8 cellular contexts compared by ENCODE assay signal in the genomic region with DNA sequence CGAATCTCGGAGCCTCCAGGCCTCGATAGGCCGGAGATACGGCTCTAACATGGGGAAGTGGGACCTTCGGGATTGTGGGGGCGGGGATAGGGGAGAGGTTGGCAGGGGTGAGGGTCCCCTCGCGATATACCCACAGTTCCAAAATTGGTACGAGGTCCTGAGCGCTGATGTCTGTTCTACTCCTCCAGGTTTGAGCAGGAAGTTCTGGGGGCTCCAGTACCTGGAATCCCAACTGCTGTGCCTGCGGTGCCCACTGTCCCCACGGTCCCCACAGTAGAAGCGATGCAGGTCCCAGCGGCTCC. TPM values are rescaled to one million over a fixed set of nuclear protein-coding genes. Genes with fewer than 3 reads are reported as not detected.
DNase-seq lines count a peak whose midpoint lies in the region; ATAC-seq lines count a peak whose summit lies in the region.

No MANE protein-coding gene starts in this region.

- no peak for DNase-seq in caudate nucleus (lab: John Stamatoyannopoulos, UW)
- no peak for DNase-seq in naive thymus-derived CD4-positive, alpha-beta T cell
- DNase-seq in pons (ENCODE audit: low spot score), result no peak
- DNase-seq in stimulated activated CD4-positive, alpha-beta T cell treated with anti-CD3 and anti-CD28 coated beads, Interleukin-2, amount 100 ng/mL, for 48 hours, result no peak
- no peak for DNase-seq in globus pallidus (ENCODE audit: low spot score)
- no peak for DNase-seq in ureter (ENCODE audit: low spot score)

- POLR2A ChIA-PET in naive thymus-derived CD4-positive, alpha-beta T cell (lab: Charles Lee), result interaction anchor here (0.6 to 1.7 kb wide), 6 partner anchors 9 to 272 kb away, joined by 3 to 7 read pairs (median 4); a partner anchor contains a TSS

- peaks cover 12 to 35% (median 25%) of the 10 kb centered on the region in 7 donors for H3K4me1 Mint-ChIP-seq in naive thymus-derived CD4-positive, alpha-beta T cell

- peaks cover 22% of the 10 kb centered on the region for H3K4me1 ChIP-seq in BLaER1
- H3K4me1 ChIP-seq in naive thymus-derived CD4-positive, alpha-beta T cell (ENCODE audit: control insufficient read depth in 2 of 2, insufficient read depth in 2 of 2, low read length in 2 of 2), result peaks cover 6 to 15% of the 10 kb centered on the region in 2 donors

- peak; percentile 3 for ATAC-seq in HG03457 (IDR thresholded peaks at IDR 0.05; ENCODE audit: unreplicated experiment)
- ATAC-seq in naive thymus-derived CD4-positive, alpha-beta T cell, result no peak

- H3K27ac Mint-ChIP-seq in naive thymus-derived CD4-positive, alpha-beta T cell, result peak overlapping the region; percentile 92 to 100 (median 99)

- peaks cover 44% of the 10 kb centered on the region for H3K36me3 ChIP-seq in BLaER1
- peaks cover 15 to 46% (median 22%) of the 10 kb centered on the region in 3 experiments for H3K36me3 ChIP-seq in naive thymus-derived CD4-positive, alpha-beta T cell (ENCODE audit: control insufficient read depth in 2 of 3, insufficient read depth in 3 of 3, low read length in 3 of 3)

- no peaks in the 10 kb centered on the region; the same call in 1 of the 2 replicates for H4K20me1 ChIP-seq in BLaER1

- H3K9ac ChIP-seq in BLaER1, result peak overlapping the region; percentile 91

- H3K4me3 Mint-ChIP-seq in naive thymus-derived CD4-positive, alpha-beta T cell, result peak overlapping the region; percentile 91 to 100 (median 98)

- CTCF ChIA-PET in naive thymus-derived CD4-positive, alpha-beta T cell (lab: Charles Lee), result no interaction called here

- H3K36me3 Mint-ChIP-seq in naive thymus-derived CD4-positive, alpha-beta T cell, result peaks cover 14 to 34% (median 18%) of the 10 kb centered on the region in 5 donors

- peak overlapping the region; percentile 99 for H3K4me2 ChIP-seq in BLaER1

- no peaks in the 10 kb centered on the region for H3K27me3 ChIP-seq in BLaER1
- H3K27me3 ChIP-seq in naive thymus-derived CD4-positive, alpha-beta T cell (ENCODE audit: control insufficient read depth in 2 of 2, insufficient read depth in 2 of 2, low read length in 2 of 2), result no peaks in the 10 kb centered on the region

- H3K4me3 ChIP-seq in BLaER1, result peak overlapping the region; percentile 97
- peak overlapping the region; percentile 89 for H3K4me3 ChIP-seq in naive thymus-derived CD4-positive, alpha-beta T cell (ENCODE audit: low read length)

- H3K9me3 Mint-ChIP-seq in naive thymus-derived CD4-positive, alpha-beta T cell, result peaks cover 0 to 3% (median 0%) of the 10 kb centered on the region in 11 donors

- intact Hi-C loops in naive thymus-derived CD4-positive, alpha-beta T cell (cut with micrococcal nuclease), result loop anchor here (2.0 to 5.0 kb wide), 2 partner anchors 88 to 488 kb away; a partner anchor contains a TSS

- peak overlapping the region; percentile 84 for H3K27ac ChIP-seq in BLaER1
- H3K27ac ChIP-seq in caudate nucleus (ENCODE audit: low read depth, low read length), result peak overlapping the region; percentile 71
- peak overlapping the region; percentile 89 for H3K27ac ChIP-seq in naive thymus-derived CD4-positive, alpha-beta T cell (ENCODE audit: low read depth, low read length)

- no peaks in the 10 kb centered on the region for H3K27me3 Mint-ChIP-seq in naive thymus-derived CD4-positive, alpha-beta T cell

- no peaks in the 10 kb centered on the region for H3K9me3 ChIP-seq in BLaER1
- H3K9me3 ChIP-seq in naive thymus-derived CD4-positive, alpha-beta T cell (ENCODE audit: control insufficient read depth in 2 of 3, low read length in 3 of 3), result no peaks in the 10 kb centered on the region

RNA-seq across cellular contexts. Expression of a gene that starts 0.4 kb away (rescaled TPM):
- 10 to 100 TPM; 39.0 to 98.2 (median 51.3) TPM for total RNA-seq in naive thymus-derived CD4-positive, alpha-beta T cell
- polyA plus RNA-seq in naive thymus-derived CD4-positive, alpha-beta T cell, result 10 to 100 TPM; 48.7 to 49.8 TPM
- 66.6 TPM for total RNA-seq in ureter

RNA-seq across cellular contexts. Expression of a gene that starts 12.3 kb away (rescaled TPM):
- total RNA-seq in naive thymus-derived CD4-positive, alpha-beta T cell, result under 1 TPM in 3 of 5 experiments, not detected in 2; 0.56 to 0.71 (median 0.70) TPM
- polyA plus RNA-seq in naive thymus-derived CD4-positive, alpha-beta T cell, result under 1 TPM; 0.61 to 0.89 TPM
- 1.1 TPM for total RNA-seq in ureter

RNA-seq across cellular contexts. Expression of a gene that starts 16.7 kb away (rescaled TPM):
- total RNA-seq in naive thymus-derived CD4-positive, alpha-beta T cell, result 10 to 100 TPM; 23.6 to 40.0 (median 28.4) TPM
- polyA plus RNA-seq in naive thymus-derived CD4-positive, alpha-beta T cell, result 1 to 10 TPM; 7.6 TPM
- total RNA-seq in ureter, result 19.2 TPM

RNA-seq across cellular contexts. Expression of a gene that starts 18.8 kb away (rescaled TPM):
- 100 to 1,000 TPM; 172 to 464 (median 232) TPM for total RNA-seq in naive thymus-derived CD4-positive, alpha-beta T cell
- 100 to 1,000 TPM; 819 to 873 TPM for polyA plus RNA-seq in naive thymus-derived CD4-positive, alpha-beta T cell
- total RNA-seq in ureter, result 473 TPM

RNA-seq across cellular contexts. Expression of a gene that starts 37.0 kb away (rescaled TPM):
- 1 to 10 TPM in 1 of 5 experiments, under 1 TPM in 1, not detected in 3; 0.41 to 1.3 TPM for total RNA-seq in naive thymus-derived CD4-positive, alpha-beta T cell
- polyA plus RNA-seq in naive thymus-derived CD4-positive, alpha-beta T cell, result not detected
- 631 TPM for total RNA-seq in ureter
